In the genomic region with DNA sequence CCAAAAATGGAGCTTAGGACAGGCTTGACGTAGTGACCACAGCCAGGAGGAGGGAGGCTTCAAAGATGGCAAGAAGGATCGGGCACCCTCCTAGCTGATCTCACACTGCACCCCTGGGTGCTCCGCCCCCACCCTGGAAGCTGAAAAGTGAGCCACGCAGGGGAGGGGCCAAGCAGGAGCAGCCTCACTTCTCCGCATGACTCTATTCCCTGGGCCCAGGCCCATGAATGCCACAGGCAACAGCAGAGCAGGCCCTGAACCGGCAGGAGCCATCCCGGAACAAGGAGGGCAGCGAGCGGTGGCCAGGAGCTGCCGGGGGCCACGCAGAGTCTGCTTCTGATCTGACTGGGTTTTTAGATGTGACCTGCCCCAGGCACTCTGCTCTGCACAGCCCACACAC, we compare ENCODE assay signal across 17 cellular contexts. TPM values are rescaled to one million over a fixed set of nuclear protein-coding genes. Genes with fewer than 3 reads are reported as not detected.
DNase-seq lines count a peak whose midpoint lies in the region; ATAC-seq and TF ChIP-seq lines count a peak whose summit lies in the region.
"Had no signal": no experiment of that assay in that cellular context is flagged by ENCODE, and none has a peak within 500 bp of the region (broad histone marks: within the 10 kb centered on the region; RNA-seq: fewer than 3 reads in every experiment).

No MANE protein-coding gene starts in this region.

- WGBS in esophagus squamous epithelium, 2 donors = 59 to 70% methylated on average over 2 to 9 of the region's 11 CpGs
- WGBS in psoas muscle, 3 donors = 37 to 52% (median 41%) methylated on average over 11 of the region's 11 CpGs
- 60 to 74% methylated on average over 11 of the region's 11 CpGs for WGBS in lower leg skin, 2 donors

- no peaks in the 10 kb centered on the region for H3K9me3 Mint-ChIP-seq in CD4-positive, alpha-beta memory T cell
- H3K9me3 Mint-ChIP-seq in WTC11 = no peaks in the 10 kb centered on the region

- CTCF ChIA-PET in CD4-positive, alpha-beta memory T cell (lab: Charles Lee; ENCODE audit: partially characterized antibody) = interaction anchor here (1.8 to 7.9 kb wide), 2 partner anchors 9 to 26 kb away, joined by 6 to 74 read pairs; no protein-coding TSS in a partner anchor
- CTCF ChIA-PET in WTC11 (lab: Charles Lee) = interaction anchor here (1.6 to 2.7 kb wide), 3 partner anchors 9 to 81 kb away, joined by 5 to 19 read pairs (median 5); no protein-coding TSS in a partner anchor

- POLR2A ChIA-PET in CD4-positive, alpha-beta memory T cell (lab: Charles Lee; ENCODE audit: partially characterized antibody) = interaction anchor here (1.1 to 7.9 kb wide), 2 partner anchors 9 to 10 kb away, joined by 4 to 72 read pairs; no protein-coding TSS in a partner anchor
- POLR2A ChIA-PET in WTC11 (lab: Charles Lee) = no interaction called here

- H3K4me1 ChIP-seq in CD4-positive, alpha-beta memory T cell (ENCODE audit: insufficient read depth, low read length) = peaks cover 53% of the 10 kb centered on the region
- H3K4me1 ChIP-seq in esophagus squamous epithelium (peaks cover 5 to 77% (median 17%) of the 10 kb centered on the region in 3 donors), psoas muscle (peaks cover 92% of the 10 kb centered on the region)

- no peak for DNase-seq in CD4-positive, alpha-beta memory T cell
- DNase-seq in WTC11 (ENCODE audit: low spot score) (no peak), esophagus squamous epithelium (lab: John Stamatoyannopoulos, UW) (no peak), psoas muscle (peak; percentile 72 to 83), NCI-H510A treated with DMSO at 0.1 percent for 48 hours (lab: John Stamatoyannopoulos, UW) (no peak), lower leg skin (ENCODE audit: low spot score in 2 of 2) (no peak), GM10266 (ENCODE audit: extremely low spot score) (no peak), HUDEP-2 (lab: John Stamatoyannopoulos, UW; ENCODE audit: unreplicated experiment in 76 of 76) (no peak)
- DNase-seq: DMS53; left colon; NCI-H2081 treated with DMSO at 0.1 percent for 48 hours; NCI-H748 treated with DMSO at 0.1 percent for 48 hours; Peyer's patch; stimulated activated CD4-positive, alpha-beta T cell treated with anti-CD3 and anti-CD28 coated beads, Interleukin-15, amount 100 ng/mL, for 24 hours; trophoblast cell; WERI-Rb-1 had no signal

- no peak overlapping the region for H3K4me3 ChIP-seq in CD4-positive, alpha-beta memory T cell (ENCODE audit: low read length in 2 of 2)
- H3K4me3 ChIP-seq in esophagus squamous epithelium = no peak overlapping the region
- peak overlapping the region; percentile 46 for H3K4me3 ChIP-seq in psoas muscle
- H3K4me3 ChIP-seq in lower leg skin (ENCODE audit: low read depth, poor library complexity, severe bottlenecking) = no peak overlapping the region
- H3K4me3 ChIP-seq: Peyer's patch had no signal

- H3K27ac Mint-ChIP-seq in CD4-positive, alpha-beta memory T cell = peak overlapping the region in 6 of 7 donors; percentile 88 to 96 (median 90)
- H3K27ac Mint-ChIP-seq in WTC11 = peak overlapping the region; percentile 34; the same call in 1 of the 2 replicates

- intact Hi-C loops in CD4-positive, alpha-beta memory T cell (cut with micrococcal nuclease) = no loop called here
- intact Hi-C loops in esophagus squamous epithelium (cut with DNase I) (no loop called here), psoas muscle (cut with DNase I) (no loop called here), lower leg skin (cut with DNase I; ENCODE audit: low total_unique reads) (no loop called here)

- H3K4me3 Mint-ChIP-seq in CD4-positive, alpha-beta memory T cell = peak overlapping the region in 1 of 8 donors; percentile 33
- no peak overlapping the region for H3K4me3 Mint-ChIP-seq in WTC11

- TF ChIP-seq CTCF in WTC11 (IDR thresholded peaks at IDR 0.05) (no peak), esophagus squamous epithelium (IDR thresholded peaks at IDR 0.05) (no peak), psoas muscle (IDR thresholded peaks at IDR 0.05) (no peak), lower leg skin (IDR thresholded peaks at IDR 0.05) (no peak), GM10266 (IDR thresholded peaks at IDR 0.05; ENCODE audit: control insufficient read depth, insufficient read depth, low read depth, missing control alignments) (no peak)

- TF ChIP-seq POLR2A in esophagus squamous epithelium (IDR thresholded peaks at IDR 0.05) = no peak
- no peak for TF ChIP-seq POLR2A in lower leg skin (IDR thresholded peaks at IDR 0.05)

- ATAC-seq in WTC11 = no peak
- peak in 3 of 4 donors; percentile 6 to 18 (median 8) for ATAC-seq in psoas muscle
- ATAC-seq: HepG2, left colon had no signal

- H3K36me3 ChIP-seq in CD4-positive, alpha-beta memory T cell (ENCODE audit: insufficient read depth, low read length) = peaks cover 31% of the 10 kb centered on the region
- H3K36me3 ChIP-seq in esophagus squamous epithelium (no peaks in the 10 kb centered on the region), psoas muscle (ENCODE audit: insufficient read depth in 1 of 2, low read depth in 1 of 2) (no peaks in the 10 kb centered on the region)
- H3K36me3 ChIP-seq: Peyer's patch had no signal

- no peaks in the 10 kb centered on the region for H3K27me3 ChIP-seq in CD4-positive, alpha-beta memory T cell (ENCODE audit: insufficient read depth, low read length)
- H3K27me3 ChIP-seq in esophagus squamous epithelium (no peaks in the 10 kb centered on the region), psoas muscle (ENCODE audit: insufficient read depth in 3 of 3, low read length in 2 of 3) (no peaks in the 10 kb centered on the region)
- H3K27me3 ChIP-seq: Peyer's patch had no signal

- peak overlapping the region; percentile 83 for H3K27ac ChIP-seq in CD4-positive, alpha-beta memory T cell (ENCODE audit: low read depth, low read length)
- H3K27ac ChIP-seq in esophagus squamous epithelium (peak overlapping the region in 3 of 4 donors; percentile 28 to 54 (median 50)), psoas muscle (peak overlapping the region; percentile 98)
- H3K27ac ChIP-seq: Peyer's patch, WERI-Rb-1 had no signal

- no peaks in the 10 kb centered on the region for H3K27me3 Mint-ChIP-seq in CD4-positive, alpha-beta memory T cell
- H3K27me3 Mint-ChIP-seq in WTC11 (ENCODE audit: low read depth) = no peaks in the 10 kb centered on the region

- no peaks in the 10 kb centered on the region for H3K9me3 ChIP-seq in CD4-positive, alpha-beta memory T cell (ENCODE audit: control insufficient read depth in 1 of 2, low read length in 2 of 2)
- H3K9me3 ChIP-seq in esophagus squamous epithelium = no peaks in the 10 kb centered on the region
- no peaks in the 10 kb centered on the region for H3K9me3 ChIP-seq in psoas muscle
- H3K9me3 ChIP-seq: Peyer's patch had no signal

- H3K4me1 Mint-ChIP-seq in CD4-positive, alpha-beta memory T cell = peaks cover 41 to 71% (median 59%) of the 10 kb centered on the region in 4 donors
- peaks cover 16% of the 10 kb centered on the region for H3K4me1 Mint-ChIP-seq in WTC11

- peaks cover 5 to 45% of the 10 kb centered on the region in 2 donors for H3K36me3 Mint-ChIP-seq in CD4-positive, alpha-beta memory T cell
- no peaks in the 10 kb centered on the region for H3K36me3 Mint-ChIP-seq in WTC11

TF ChIP-seq in WTC11, 78 proteins besides CTCF, POLR2A, EP300 and RAD21 (continues in another document):
- TF ChIP-seq, protein P1, sequence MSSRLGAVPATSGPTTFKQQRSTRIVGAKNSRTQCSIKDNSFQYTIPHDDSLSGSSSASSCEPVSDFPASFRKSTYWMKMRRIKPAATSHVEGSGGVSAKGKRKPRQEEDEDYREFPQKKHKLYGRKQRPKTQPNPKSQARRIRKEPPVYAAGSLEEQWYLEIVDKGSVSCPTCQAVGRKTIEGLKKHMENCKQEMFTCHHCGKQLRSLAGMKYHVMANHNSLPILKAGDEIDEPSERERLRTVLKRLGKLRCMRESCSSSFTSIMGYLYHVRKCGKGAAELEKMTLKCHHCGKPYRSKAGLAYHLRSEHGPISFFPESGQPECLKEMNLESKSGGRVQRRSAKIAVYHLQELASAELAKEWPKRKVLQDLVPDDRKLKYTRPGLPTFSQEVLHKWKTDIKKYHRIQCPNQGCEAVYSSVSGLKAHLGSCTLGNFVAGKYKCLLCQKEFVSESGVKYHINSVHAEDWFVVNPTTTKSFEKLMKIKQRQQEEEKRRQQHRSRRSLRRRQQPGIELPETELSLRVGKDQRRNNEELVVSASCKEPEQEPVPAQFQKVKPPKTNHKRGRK (CRISPR knock-in tag; IDR thresholded peaks at IDR 0.05; ENCODE audit: borderline replicate concordance) = no peak
- TF ChIP-seq ZNF416 (CRISPR knock-in tag; IDR thresholded peaks at IDR 0.05) (no peak), PRRX2 (CRISPR knock-in tag; IDR thresholded peaks at IDR 0.05) (no peak), JAZF1 (CRISPR knock-in tag; IDR thresholded peaks at IDR 0.05) (no peak), MYBL2 (CRISPR knock-in tag; IDR thresholded peaks at IDR 0.05) (no peak)
- TF ChIP-seq, protein P2, sequence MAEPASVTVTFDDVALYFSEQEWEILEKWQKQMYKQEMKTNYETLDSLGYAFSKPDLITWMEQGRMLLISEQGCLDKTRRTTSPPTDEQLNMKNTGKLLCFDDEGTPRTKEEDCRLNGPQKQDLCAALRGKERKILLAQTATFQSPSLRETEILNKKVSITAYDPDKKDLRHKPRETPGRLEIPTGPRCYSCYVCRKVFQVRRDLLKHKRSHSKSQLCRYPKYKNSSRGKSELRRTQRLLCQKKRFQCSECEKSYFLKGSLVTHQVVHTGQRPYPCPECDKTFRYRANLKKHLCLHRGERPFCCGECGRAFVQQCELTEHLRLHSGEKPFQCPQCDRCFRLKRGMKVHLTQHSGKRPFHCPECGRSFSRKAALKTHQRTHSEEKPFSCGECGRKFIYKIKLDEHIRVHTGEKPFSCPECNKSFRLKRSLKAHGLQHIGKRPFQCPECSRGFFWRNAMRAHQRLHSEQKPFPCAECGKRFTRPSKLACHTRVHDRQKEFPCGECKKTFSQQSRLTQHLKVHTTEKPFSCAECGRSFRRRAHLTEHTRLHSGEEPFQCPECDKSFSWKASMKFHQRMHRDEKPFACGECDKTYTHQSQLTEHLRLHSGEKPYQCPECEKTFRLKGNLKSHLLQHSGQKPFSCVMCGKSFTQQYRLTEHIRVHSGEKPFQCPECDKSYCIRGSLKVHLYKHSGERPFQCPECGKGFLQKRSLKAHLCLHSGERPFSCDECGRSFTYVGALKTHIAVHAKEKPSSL (CRISPR knock-in tag; conservative IDR thresholded peaks at IDR 0.05) = no peak

RNA-seq across cellular contexts. Expression of a gene that starts 30.0 kb away (rescaled TPM):
- total RNA-seq in CD4-positive, alpha-beta memory T cell = 100 to 1,000 TPM in 1 of 2 experiments, 10 to 100 TPM in 1; 99.4 to 103 TPM
- 100 to 1,000 TPM; 141 to 163 TPM for polyA plus RNA-seq in CD4-positive, alpha-beta memory T cell
- total RNA-seq in WTC11 (2021) = 38.9 to 42.5 TPM (median 41.6 TPM) in 3 replicates
- 10 to 100 TPM; 10.8 to 23.3 (median 15.5) TPM for total RNA-seq in esophagus squamous epithelium
- total RNA-seq in psoas muscle = 1,000 to 10,000 TPM; 1,036 to 1,643 (median 1,260) TPM
- polyA plus RNA-seq in psoas muscle = 1,000 to 10,000 TPM in 2 of 3 donors, 100 to 1,000 TPM in 1; 615 to 1,667 (median 1,547) TPM
- 10 to 100 TPM in 2 of 4 donors, 1 to 10 TPM in 2; 8.4 to 18.2 (median 9.8) TPM for total RNA-seq in lower leg skin

Comparison
In these comparisons a context has a peak if more than half of its experiments do, and no peak if none do; other contexts are left out.
1. DNase-seq: peak in psoas muscle (2 of 2); none in CD4-positive, alpha-beta memory T cell (0 of 5), WTC11 (single experiment), esophagus squamous epithelium (single experiment), NCI-H510A treated with DMSO at 0.1 percent for 48 hours (single experiment), lower leg skin (0 of 2), GM10266 (single experiment) and HUDEP-2 (0 of 76).
2. RNA of a gene that starts 30.0 kb away (total RNA-seq): 1,036 to 1,643 TPM in psoas muscle; 99.4 to 103 TPM in CD4-positive, alpha-beta memory T cell, 38.9 to 42.5 TPM in WTC11, 10.8 to 23.3 TPM in esophagus squamous epithelium and 8.4 to 18.2 TPM in lower leg skin; every median in the first group is over 4 times any median in the second.
3. Peak in every context shown above with its lines, with median percentiles within 50 percentile points of each other: H3K27ac ChIP-seq.